In genomic region chr7:31981874-31982390, GRCh38 we compare ENCODE assay signal across 17 cellular contexts.
"Had no signal": no experiment of that assay in that cellular context is flagged by ENCODE, and none has a peak within 500 bp of the region (broad histone marks: within the 10 kb centered on the region; RNA-seq: fewer than 3 reads in every experiment).

No MANE protein-coding gene starts in this region.

- DNase-seq: activated CD4-positive, alpha-beta T cell treated with anti-CD3 and anti-CD28 coated beads for 36 hours; activated CD4-positive, CD25-positive, alpha-beta regulatory T cell; activated CD8-positive, alpha-beta memory T cell treated with anti-CD3 and anti-CD28 coated beads, Interleukin-2, amount 10 ng/mL, durations not matched to agents 7 days and 5 days; activated CD8-positive, alpha-beta T cell treated with anti-CD3 and anti-CD28 coated beads, Interleukin-2, amount 10 ng/mL, durations not matched to agents 7 days and 5 days; activated T-cell treated with anti-CD3 and anti-CD28 coated beads, Interleukin-2, amount 50 U/mL, for 48 hours; dermis blood vessel endothelial cell; effector CD4-positive, alpha-beta T cell; foreskin keratinocyte; naive thymus-derived CD8-positive, alpha-beta T cell; nucleus accumbens; psoas muscle; stimulated activated CD4-positive, alpha-beta T cell treated with anti-CD3 and anti-CD28 coated beads, Interleukin-15, amount 100 ng/mL, for 24 hours; stimulated activated naive CD4-positive, alpha-beta T cell; tibial artery had no signal

- H3K27ac ChIP-seq: esophagus muscularis mucosa, foreskin keratinocyte, parathyroid adenoma, psoas muscle, suprapubic skin, tibial artery had no signal

- H3K9me3 ChIP-seq: esophagus muscularis mucosa, psoas muscle, suprapubic skin had no signal

- H3K36me3 ChIP-seq: esophagus muscularis mucosa, suprapubic skin, tibial artery had no signal

- ATAC-seq: activated CD4-positive, alpha-beta T cell treated with anti-CD3 and anti-CD28 coated beads for 36 hours; activated CD8-positive, alpha-beta memory T cell treated with anti-CD3 and anti-CD28 coated beads, Interleukin-2, amount 10 ng/mL, durations not matched to agents 7 days and 5 days; activated CD8-positive, alpha-beta T cell treated with anti-CD3 and anti-CD28 coated beads, Interleukin-2, amount 10 ng/mL, durations not matched to agents 7 days and 5 days; foreskin keratinocyte; naive thymus-derived CD8-positive, alpha-beta T cell; psoas muscle had no signal

- H3K4me1 ChIP-seq: parathyroid adenoma, psoas muscle, suprapubic skin, tibial artery had no signal

- H3K27me3 ChIP-seq: esophagus muscularis mucosa, foreskin keratinocyte, suprapubic skin, tibial artery had no signal

- H3K4me3 ChIP-seq: esophagus muscularis mucosa, psoas muscle, suprapubic skin, tibial artery had no signal
